In the genomic region with DNA sequence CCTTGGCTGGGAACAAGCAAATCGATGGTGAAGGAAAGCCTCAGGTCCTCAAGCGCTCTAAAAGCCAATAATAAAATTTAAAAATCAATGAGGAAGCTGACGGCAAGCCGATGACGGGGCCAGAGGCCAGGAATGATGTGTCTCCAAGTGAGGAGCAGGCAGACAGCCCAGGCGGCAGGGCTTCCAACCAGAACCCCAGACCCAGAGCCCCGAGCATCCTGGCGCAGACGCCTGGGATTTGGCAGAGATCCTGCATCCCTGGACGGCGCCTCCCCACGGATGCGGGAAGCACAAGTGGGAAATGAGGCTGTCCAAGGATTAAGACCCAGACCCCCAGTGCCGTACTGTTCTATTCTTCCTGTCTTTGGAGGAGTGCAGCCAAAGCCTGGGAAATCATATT, we compare ENCODE assay signal across 24 cellular contexts.
DNase-seq lines count a peak whose midpoint lies in the region; ATAC-seq lines count a peak whose summit lies in the region.
"Had no signal": no experiment of that assay in that cellular context is flagged by ENCODE, and none has a peak within 500 bp of the region (broad histone marks: within the 10 kb centered on the region; RNA-seq: fewer than 3 reads in every experiment).

No MANE protein-coding gene starts in this region.

- no peak overlapping the region for H3K14ac ChIP-seq in neuronal stem cell (ENCODE audit: low read length)

- ATAC-seq in left ventricle myocardium superior (no peak), left cardiac atrium (no peak), GM19328 (IDR thresholded peaks at IDR 0.05; ENCODE audit: unreplicated experiment) (no peak), GM19035 (IDR thresholded peaks at IDR 0.05; ENCODE audit: unreplicated experiment) (no peak)

- H3K27me3 ChIP-seq in neuronal stem cell (ENCODE audit: control insufficient read depth in 3 of 3, insufficient read depth in 3 of 3, low read depth in 1 of 3, low read length in 3 of 3) = peaks cover 0 to 2% (median 0%) of the 10 kb centered on the region in 3 experiments

- no peak overlapping the region for H3K27ac ChIP-seq in neuronal stem cell (replicated peaks; ENCODE audit: low read length)
- H3K27ac ChIP-seq: KMS-11, PC-9 had no signal

- H3K18ac ChIP-seq in neuronal stem cell (ENCODE audit: low read length) = peak overlapping the region; percentile 9

- H2BK5ac ChIP-seq in neuronal stem cell (ENCODE audit: low read length) = no peak overlapping the region

- no CpG with 5 or more reads among the region's 14 CpGs for WGBS in neuronal stem cell (ENCODE audit: extremely low coverage in 2 of 2, insufficient read length in 2 of 2, insufficient replicate concordance in 1 of 2), 2 donors

- no peak overlapping the region for H2BK120ac ChIP-seq in neuronal stem cell (ENCODE audit: low read depth, low read length)

- no peak overlapping the region for H3K23ac ChIP-seq in neuronal stem cell (ENCODE audit: low read depth, low read length, poor library complexity)

- DNase-seq in left ventricle myocardium superior = peak; percentile 39
- no peak for DNase-seq in left cardiac atrium
- peak; percentile 8 for DNase-seq in NCI-H1092 treated with DMSO at 0.1 percent for 48 hours (lab: John Stamatoyannopoulos, UW)
- DNase-seq in cerebellum (ENCODE audit: low spot score) = peak; percentile 6
- no peak for DNase-seq in neuronal stem cell (ENCODE audit: low spot score)
- DNase-seq in iPS-NIHi7 (ENCODE audit: extremely low spot score) = no peak
- DNase-seq: 8988T, AML-193, DMS53, GF-D8, HCEC 1CT, IMR-90, MV-4-11, NCI-H1417, NCI-H187 treated with DMSO at 0.1 percent for 48 hours, NCI-H2107, NCI-H510A treated with DMSO at 0.1 percent for 48 hours, NCI-H748 treated with DMSO at 0.1 percent for 48 hours, PC-9, RPMI8226, SHP77 had no signal

- H3K9me3 ChIP-seq in neuronal stem cell (replicated peaks in 1 of 2; ENCODE audit: control insufficient read depth in 2 of 2, insufficient read depth in 1 of 2, low read depth in 1 of 2, low read length in 2 of 2) = no peaks in the 10 kb centered on the region

- H3K4me1 ChIP-seq in neuronal stem cell (ENCODE audit: control insufficient read depth in 2 of 2, insufficient read depth in 1 of 2, low read depth in 1 of 2, low read length in 2 of 2) = no peaks in the 10 kb centered on the region

- H4K91ac ChIP-seq in neuronal stem cell (ENCODE audit: low read depth, low read length, poor library complexity) = no peak overlapping the region

- peak overlapping the region; percentile 31 for H2AK5ac ChIP-seq in neuronal stem cell (ENCODE audit: low read depth, low read length)

- no peak overlapping the region for H3K4me3 ChIP-seq in neuronal stem cell (ENCODE audit: low read length in 2 of 2)
- H3K4me3 ChIP-seq: PC-9 had no signal

- no peak overlapping the region for H3K4ac ChIP-seq in neuronal stem cell (ENCODE audit: low read length)

- H2BK15ac ChIP-seq in neuronal stem cell (ENCODE audit: low read length) = no peak overlapping the region

- intact Hi-C loops in left ventricle myocardium superior (cut with micrococcal nuclease) (no loop called here), left cardiac atrium (cut with DNase I) (no loop called here)

- no peak overlapping the region for H2AFZ ChIP-seq in neuronal stem cell (ENCODE audit: low read length)
- H2AFZ ChIP-seq: PC-9 had no signal

- no peak overlapping the region for H4K8ac ChIP-seq in neuronal stem cell (ENCODE audit: low read depth, low read length)

- H3K36me3 ChIP-seq in neuronal stem cell (replicated peaks in 1 of 2; ENCODE audit: control insufficient read depth in 2 of 2, insufficient read depth in 2 of 2, low read length in 2 of 2) = no peaks in the 10 kb centered on the region

- no peak overlapping the region for H3K9ac ChIP-seq in neuronal stem cell (ENCODE audit: low read depth, low read length, poor library complexity)
- H3K9ac ChIP-seq: KMS-11 had no signal

- H3K79me1 ChIP-seq in neuronal stem cell (ENCODE audit: low read depth, low read length) = no peaks in the 10 kb centered on the region

- no peak overlapping the region for H3K4me2 ChIP-seq in neuronal stem cell (ENCODE audit: insufficient read depth, low read length, poor library complexity, severe bottlenecking)
- H3K4me2 ChIP-seq: KMS-11, PC-9 had no signal

- peak overlapping the region; percentile 24 for H2BK12ac ChIP-seq in neuronal stem cell (ENCODE audit: low read length)

Comparison
In these comparisons a context has a peak if more than half of its experiments do, and no peak if none do; other contexts are left out.
1. DNase-seq: peak in left ventricle myocardium superior (single experiment), NCI-H1092 treated with DMSO at 0.1 percent for 48 hours (single experiment) and cerebellum (single experiment); none in left cardiac atrium (single experiment), neuronal stem cell (single experiment) and iPS-NIHi7 (single experiment).